24 cellular contexts compared by ENCODE assay signal in the genomic region with DNA sequence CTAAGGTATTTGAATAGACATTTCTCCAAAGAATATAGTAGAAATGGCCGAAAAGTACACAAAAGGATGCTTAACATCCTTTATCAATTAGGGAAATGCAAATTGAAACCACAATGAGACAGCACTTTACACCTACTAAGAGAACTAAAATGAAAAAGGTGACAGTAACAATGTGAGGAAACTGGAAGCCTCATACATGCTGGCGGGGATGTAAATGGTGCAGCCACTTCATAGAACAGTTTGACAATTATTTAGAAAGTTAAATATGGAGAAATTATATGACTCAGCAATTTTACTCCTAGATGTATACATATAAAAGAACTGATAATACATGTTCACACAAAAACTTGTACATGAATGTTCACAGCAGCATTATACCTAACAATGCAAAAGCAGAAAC. TPM values are rescaled to one million over a fixed set of nuclear protein-coding genes. Genes with fewer than 3 reads are reported as not detected.
A peak's percentile ranks its signal among the peaks of the same experiment; 100 is the strongest.
DNase-seq lines count a peak whose midpoint lies in the region; ATAC-seq, FAIRE-seq and TF ChIP-seq lines count a peak whose summit lies in the region.
"Had no signal": no experiment of that assay in that cellular context is flagged by ENCODE, and none has a peak within 500 bp of the region (broad histone marks: within the 10 kb centered on the region; RNA-seq: fewer than 3 reads in every experiment).

No MANE protein-coding gene starts in this region.

- no peaks in the 10 kb centered on the region for H3K9me3 Mint-ChIP-seq in stimulated activated memory B cell treated with anti-CD40 and anti-IgM and Interleukin-4, amounts not matched to agents 10 μg/mL and 1 μg/mL and 100 μg/mL, for 72 hours

- intact Hi-C loops in GM12878 (cut with micrococcal nuclease; ENCODE audit: unreplicated experiment): no loop called here
- intact Hi-C loops in left ventricle myocardium superior (cut with micrococcal nuclease): no loop called here

- no peak overlapping the region for H2AFZ ChIP-seq in GM12878 (ENCODE audit: control insufficient read depth, low read depth, low read length)

- peaks cover 50% of the 10 kb centered on the region for H3K36me3 Mint-ChIP-seq in stimulated activated memory B cell treated with anti-CD40 and anti-IgM and Interleukin-4, amounts not matched to agents 10 μg/mL and 1 μg/mL and 100 μg/mL, for 72 hours

- H3K4me1 ChIP-seq in GM12878 (ENCODE audit: control insufficient read depth, insufficient read depth, low read length): no peaks in the 10 kb centered on the region

- RAD21 ChIA-PET in GM12878 (lab: Charles Lee; ENCODE audit: unreplicated experiment): no interaction called here

- H3K9me3 ChIP-seq in GM12878 (replicated peaks; ENCODE audit: control insufficient read depth, insufficient read depth, low read length): no peaks in the 10 kb centered on the region
- H3K9me3 ChIP-seq: SJSA1 had no signal

- in situ Hi-C loops in GM12878 (cut with MboI): no loop called here

- peaks cover 0 to 15% of the 10 kb centered on the region in 2 experiments; a peak in 2 of 4 replicates for H3K36me3 ChIP-seq in GM12878 (ENCODE audit: control insufficient read depth in 2 of 2, insufficient read depth in 2 of 2, low read length in 1 of 2)
- H3K36me3 ChIP-seq: SJSA1 had no signal

- DNase-seq in NOMO-1 treated with DMSO at 0.1 percent for 48 hours (lab: John Stamatoyannopoulos, UW; ENCODE audit: unreplicated experiment) (peak; percentile 10), NOMO-1 treated with dmso at 0.1 percent for 144 hours (lab: John Stamatoyannopoulos, UW; ENCODE audit: unreplicated experiment) (no peak), GM12878 (ENCODE audit: low read depth, low spot score) (no peak), left ventricle myocardium superior (no peak), NCI-H146 treated with DMSO at 0.1 percent for 48 hours (lab: John Stamatoyannopoulos, UW; ENCODE audit: unreplicated experiment) (no peak)
- DNase-seq in stimulated activated CD8-positive, alpha-beta memory T cell treated with anti-CD3 and anti-CD28 coated beads, Interleukin-4, amount 100 ng/mL, for 48 hours: no peak
- DNase-seq: 8988T; AML-193; H7; NCI-H1417; NCI-H187; NCI-H2107; NCI-H2227 treated with DMSO at 0.1 percent for 48 hours; NCI-H524; NCI-H774; NK-92 treated with Interleukin-12 subunit alpha and Interleukin-12 subunit beta, amount 100 ng/mL, for 24 hours had no signal

- no peak overlapping the region for H3K4me3 ChIP-seq in GM12878
- H3K4me3 ChIP-seq: SJSA1 had no signal

- no peaks in the 10 kb centered on the region for H3K27me3 Mint-ChIP-seq in stimulated activated memory B cell treated with anti-CD40 and anti-IgM and Interleukin-4, amounts not matched to agents 10 μg/mL and 1 μg/mL and 100 μg/mL, for 72 hours

- FAIRE-seq in GM12878 (lab: Jason Lieb, UNC): no peak
- FAIRE-seq: G401.6, RCC 7860 had no signal

- TF ChIP-seq POLR2A in GM12878 (IDR thresholded peaks at IDR 0.05; ENCODE audit: low read depth, low read length): no peak

- H3K79me2 ChIP-seq in GM12878 (ENCODE audit: control insufficient read depth, insufficient read depth, low read length): no peaks in the 10 kb centered on the region

- no peak for TF ChIP-seq RAD21 in GM12878 (IDR thresholded peaks at IDR 0.05; ENCODE audit: insufficient read depth, low read depth, low read length)

- H3K27me3 ChIP-seq in GM12878 (replicated peaks in 1 of 2; ENCODE audit: control insufficient read depth in 2 of 2, insufficient read depth in 2 of 2, low read length in 1 of 2): no peaks in the 10 kb centered on the region
- H3K27me3 ChIP-seq: SJSA1 had no signal

- CTCF ChIA-PET in GM12878 (lab: Yijun Ruan, JAX): no interaction called here

- 49% methylated on average over 2 of the region's 2 CpGs for WGBS in GM12878 (ENCODE audit: insufficient coverage, insufficient replicate concordance, low lambda C conversion rate, missing lambda C conversion rate)

- POLR2A ChIA-PET in GM12878 (lab: Charles Lee): interaction anchor here (1.3 kb wide), 1 partner anchor 13 kb away, joined by 4 read pairs; a partner anchor contains a TSS

- no TSS peak for BruUV-seq in GM12878 (replicated peaks; lab: Mats Ljungman, UMichigan)

- SMC1A ChIA-PET in GM12878 (lab: Charles Lee; ENCODE audit: uncharacterized antibody, unreplicated experiment): no interaction called here

- H3K4me3 Mint-ChIP-seq in stimulated activated memory B cell treated with anti-CD40 and anti-IgM and Interleukin-4, amounts not matched to agents 10 μg/mL and 1 μg/mL and 100 μg/mL, for 72 hours: no peak overlapping the region

- H3K27ac Mint-ChIP-seq in stimulated activated memory B cell treated with anti-CD40 and anti-IgM and Interleukin-4, amounts not matched to agents 10 μg/mL and 1 μg/mL and 100 μg/mL, for 72 hours: peak overlapping the region; percentile 34

- ATAC-seq in HG02798 (IDR thresholded peaks at IDR 0.05; ENCODE audit: poor library complexity, unreplicated experiment) (peak; percentile 48), GM12878 (peak; percentile 58; the same call in 2 of the 3 replicates), left ventricle myocardium superior (no peak)
- ATAC-seq in stimulated activated memory B cell treated with anti-CD40 and anti-IgM and Interleukin-4, amounts not matched to agents 10 μg/mL and 1 μg/mL and 100 μg/mL, for 72 hours: no peak

- no peak overlapping the region for H3K9ac ChIP-seq in GM12878 (ENCODE audit: control insufficient read depth, insufficient read depth, low read length)

- H3K27ac ChIP-seq in GM12878 (ENCODE audit: control insufficient read depth, insufficient read depth): no peak overlapping the region
- H3K27ac ChIP-seq: C4-2B, HL-60, SJSA1 had no signal

- H3K4me1 Mint-ChIP-seq in stimulated activated memory B cell treated with anti-CD40 and anti-IgM and Interleukin-4, amounts not matched to agents 10 μg/mL and 1 μg/mL and 100 μg/mL, for 72 hours: no peaks in the 10 kb centered on the region

- H3K4me2 ChIP-seq in GM12878 (ENCODE audit: control insufficient read depth, insufficient read depth): no peak overlapping the region

- no peaks in the 10 kb centered on the region for H4K20me1 ChIP-seq in GM12878 (ENCODE audit: control insufficient read depth, insufficient read depth)

- no peak for TF ChIP-seq CTCF in GM12878 (IDR thresholded peaks at IDR 0.05 in 2 of 3, conservative IDR thresholded peaks at IDR 0.05 in 1 of 3; ENCODE audit: control insufficient read depth in 2 of 3, extremely low read depth in 1 of 3, insufficient read depth in 1 of 3, low read depth in 3 of 3, low read length in 3 of 3)

- TF ChIP-seq EP300 in GM12878 (IDR thresholded peaks at IDR 0.05; ENCODE audit: borderline replicate concordance in 1 of 2, control insufficient read depth in 1 of 2, low read depth in 2 of 2, low read length in 2 of 2): no peak

TF ChIP-seq in GM12878, 131 proteins besides CTCF, POLR2A, EP300 and RAD21 (continues in another document):
- TF ChIP-seq ZNF274 (IDR thresholded peaks at IDR 0.05; ENCODE audit: insufficient read depth, insufficient read length) (no peak), BRCA1 (IDR thresholded peaks at IDR 0.05; ENCODE audit: low read depth, low read length) (no peak), BACH1 (IDR thresholded peaks at IDR 0.05; ENCODE audit: borderline replicate concordance) (peak; percentile 88), RBBP5 (conservative IDR thresholded peaks at IDR 0.05) (no peak)
- TF ChIP-seq, protein P1, sequence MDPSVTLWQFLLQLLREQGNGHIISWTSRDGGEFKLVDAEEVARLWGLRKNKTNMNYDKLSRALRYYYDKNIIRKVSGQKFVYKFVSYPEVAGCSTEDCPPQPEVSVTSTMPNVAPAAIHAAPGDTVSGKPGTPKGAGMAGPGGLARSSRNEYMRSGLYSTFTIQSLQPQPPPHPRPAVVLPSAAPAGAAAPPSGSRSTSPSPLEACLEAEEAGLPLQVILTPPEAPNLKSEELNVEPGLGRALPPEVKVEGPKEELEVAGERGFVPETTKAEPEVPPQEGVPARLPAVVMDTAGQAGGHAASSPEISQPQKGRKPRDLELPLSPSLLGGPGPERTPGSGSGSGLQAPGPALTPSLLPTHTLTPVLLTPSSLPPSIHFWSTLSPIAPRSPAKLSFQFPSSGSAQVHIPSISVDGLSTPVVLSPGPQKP (IDR thresholded peaks at IDR 0.05; ENCODE audit: low read depth, low read length): no peak

RNA-seq across cellular contexts. Expression of a gene that starts 13.4 kb away (rescaled TPM):
- total RNA-seq in GM12878 (2013; cell fraction: nucleolus; rRNA removed): 103 and 106 TPM in 2 replicates
- total RNA-seq in GM12878 (2014; rRNA removed) (7.9 and 8.1 TPM in 2 replicates), GM12878 (2014; rRNA removed; fragmentation: Illumina TruSeq; extraction: Trizol) (12.2 and 13.6 TPM in 2 replicates), GM12878 (2021) (10.9 and 11.3 TPM in 2 replicates), left ventricle myocardium superior (4.8 TPM)
- polyA plus RNA-seq in GM12878 (2011; ENCODE audit: low read depth): 1.8 TPM
- polyA plus RNA-seq in GM12878 (2011; rRNA removed) (5.4 and 7.5 TPM in 2 replicates), GM12878 (2014; fragmentation: Illumina TruSeq; extraction: Trizol) (5.7 and 13.0 TPM in 2 replicates), GM12878 (2014; fragmentation: Nextera tagmentation; extraction: Ambion mirVana) (1 to 10 TPM; 2.0 to 2.7 TPM), GM12878 (2014; rRNA removed) (3.5 and 8.9 TPM in 2 replicates), GM12878 (2016; fragmentation: Nextera tagmentation; extraction: Ambion mirVana) (10 to 100 TPM; 10.1 to 13.9 TPM)
- polyA plus RNA-seq in GM12878 (2011; cell fraction: cytosol; rRNA removed): 2.7 and 2.9 TPM in 2 replicates
- polyA plus RNA-seq in GM12878 (2011; cell fraction: nucleus; rRNA removed): 10.6 and 12.4 TPM in 2 replicates
- polyA plus RNA-seq in GM12878 (2012): 4.1 and 4.8 TPM in 2 replicates
- 8.4 and 12.2 TPM in 2 replicates for polyA minus RNA-seq in GM12878 (2011; rRNA and poly(A)+ RNA removed)
- polyA minus RNA-seq in GM12878 (2011; cell fraction: cytosol; rRNA and poly(A)+ RNA removed): 2.1 and 2.2 TPM in 2 replicates
- polyA minus RNA-seq in GM12878 (2011; cell fraction: nucleus; rRNA and poly(A)+ RNA removed): 19.9 and 32.4 TPM in 2 replicates

RNA-seq across cellular contexts. Expression of a gene that starts 30.8 kb away (rescaled TPM):
- total RNA-seq in GM12878 (2013; cell fraction: nucleolus; rRNA removed): 667 and 679 TPM in 2 replicates
- total RNA-seq in GM12878 (2014; rRNA removed): 42.2 and 44.7 TPM in 2 replicates
- 27.5 and 32.2 TPM in 2 replicates for total RNA-seq in GM12878 (2014; rRNA removed; fragmentation: Illumina TruSeq; extraction: Trizol)
- 24.6 and 26.8 TPM in 2 replicates for total RNA-seq in GM12878 (2021)
- 17.2 TPM for polyA plus RNA-seq in GM12878 (2011; ENCODE audit: low read depth)
- 36.8 and 45.0 TPM in 2 replicates for polyA plus RNA-seq in GM12878 (2011; rRNA removed)
- 27.5 and 28.7 TPM in 2 replicates for polyA plus RNA-seq in GM12878 (2011; cell fraction: cytosol; rRNA removed)
- 120 and 135 TPM in 2 replicates for polyA plus RNA-seq in GM12878 (2011; cell fraction: nucleus; rRNA removed)
- 22.2 and 26.2 TPM in 2 replicates for polyA plus RNA-seq in GM12878 (2012)
- polyA plus RNA-seq in GM12878 (2014; fragmentation: Illumina TruSeq; extraction: Trizol): 26.5 and 29.9 TPM in 2 replicates
- 1 to 10 TPM; 3.0 to 3.2 TPM for polyA plus RNA-seq in GM12878 (2014; fragmentation: Nextera tagmentation; extraction: Ambion mirVana)
- 25.5 and 27.5 TPM in 2 replicates for polyA plus RNA-seq in GM12878 (2014; rRNA removed)
- 10 to 100 TPM; 23.8 to 24.7 TPM for polyA plus RNA-seq in GM12878 (2016; fragmentation: Nextera tagmentation; extraction: Ambion mirVana)
- polyA minus RNA-seq in GM12878 (2011; rRNA and poly(A)+ RNA removed): 157 and 188 TPM in 2 replicates
- polyA minus RNA-seq in GM12878 (2011; cell fraction: cytosol; rRNA and poly(A)+ RNA removed): 12.3 and 23.4 TPM in 2 replicates
- 188 and 316 TPM in 2 replicates for polyA minus RNA-seq in GM12878 (2011; cell fraction: nucleus; rRNA and poly(A)+ RNA removed)
- 0.47 TPM for total RNA-seq in left ventricle myocardium superior
- total RNA-seq: H7, SJSA1 had no signal
- polyA plus RNA-seq: AG04450 had no signal

Comparison
In these comparisons a context has a peak if more than half of its experiments do, and no peak if none do; other contexts are left out.
1. ATAC-seq: peak in HG02798 (single experiment) and GM12878 (single experiment); none in stimulated activated memory B cell treated with anti-CD40 and anti-IgM and Interleukin-4, amounts not matched to agents 10 μg/mL and 1 μg/mL and 100 μg/mL, for 72 hours (single experiment) and left ventricle myocardium superior (single experiment).
2. RNA of a gene that starts 30.8 kb away (total RNA-seq): 24.6 to 679 TPM in GM12878; 0.47 TPM in left ventricle myocardium superior (single experiment); every median in the first group is over 10 times any median in the second.